Comparison of ENCODE assay signal across 27 cellular contexts in genomic region chr7:55108401-55108800, GRCh38.
DNase-seq lines count a peak whose midpoint lies in the region; ATAC-seq and TF ChIP-seq lines count a peak whose summit lies in the region.
"Had no signal": no experiment of that assay in that cellular context is flagged by ENCODE, and none has a peak within 500 bp of the region (broad histone marks: within the 10 kb centered on the region; RNA-seq: fewer than 3 reads in every experiment).

No MANE protein-coding gene starts in this region.

- POLR2A ChIA-PET in PC-9 (lab: Charles Lee; ENCODE audit: unreplicated experiment): interaction anchor here (0.8 kb wide), 1 partner anchor 33 kb away, joined by 3 read pairs; no protein-coding TSS in a partner anchor

- H3K27me3 ChIP-seq in PC-9 (ENCODE audit: insufficient read depth, low read depth) (no peaks in the 10 kb centered on the region), breast epithelium (no peaks in the 10 kb centered on the region)
- H3K27me3 ChIP-seq: BE2C, thyroid gland had no signal

- peaks cover 40% of the 10 kb centered on the region for H3K36me3 ChIP-seq in PC-9 (ENCODE audit: low read depth)
- H3K36me3 ChIP-seq in breast epithelium: no peaks in the 10 kb centered on the region
- H3K36me3 ChIP-seq: thyroid gland had no signal

- H3K4me1 ChIP-seq in PC-9 (replicated peaks; ENCODE audit: insufficient read depth): peaks cover 51% of the 10 kb centered on the region
- H3K4me1 ChIP-seq in breast epithelium: peaks cover 0 to 24% of the 10 kb centered on the region in 2 donors

- TF ChIP-seq CTCF in AG10803 (conservative IDR thresholded peaks at IDR 0.05; ENCODE audit: low read length) (no peak), PC-9 (conservative IDR thresholded peaks at IDR 0.05) (no peak), breast epithelium (IDR thresholded peaks at IDR 0.05) (no peak), mesothelial cell of epicardium (IDR thresholded peaks at IDR 0.05; ENCODE audit: unreplicated experiment) (no peak)

- peak overlapping the region; percentile 45 for H3K4me2 ChIP-seq in PC-9

- no peak for TF ChIP-seq POLR2A in breast epithelium (IDR thresholded peaks at IDR 0.05)

- peak overlapping the region; percentile 54 for H3K27ac ChIP-seq in PC-9
- H3K27ac ChIP-seq in breast epithelium: peak overlapping the region; percentile 53 to 64
- H3K27ac ChIP-seq: thyroid gland had no signal

- H3K9me3 ChIP-seq in PC-9 (ENCODE audit: insufficient read depth, low read depth) (no peaks in the 10 kb centered on the region), breast epithelium (no peaks in the 10 kb centered on the region)
- H3K9me3 ChIP-seq: BE2C, thyroid gland had no signal

- no peak overlapping the region for H2AFZ ChIP-seq in PC-9

- no TSS peak for BruUV-seq in PC-9 (replicated peaks; lab: Mats Ljungman, UMichigan)

- no peak for ATAC-seq in activated T-helper 17 cell treated with anti-CD3 and anti-CD28 coated beads, Interleukin-2, amount 50 U/mL, for 72 hours (replicated peaks)
- ATAC-seq in GM21381 (IDR thresholded peaks at IDR 0.05; ENCODE audit: unreplicated experiment): no peak
- ATAC-seq in HG03342 (IDR thresholded peaks at IDR 0.05; ENCODE audit: unreplicated experiment): no peak
- ATAC-seq: activated CD8-positive, alpha-beta memory T cell treated with anti-CD3 and anti-CD28 coated beads, Interleukin-2, amount 10 ng/mL, durations not matched to agents 7 days and 5 days; activated T-cell treated with anti-CD3 and anti-CD28 coated beads, Interleukin-2, amount 50 U/mL, for 72 hours; natural killer cell; stimulated activated naive CD8-positive, alpha-beta T cell treated with anti-CD3 and anti-CD28 coated beads, Interleukin-15, amount 100 ng/mL, for 72 hours had no signal

- no peak overlapping the region for H3K4me3 Mint-ChIP-seq in mesothelial cell of epicardium
- no peak overlapping the region for H3K4me3 Mint-ChIP-seq in activated T-helper 17 cell treated with anti-CD3 and anti-CD28 coated beads, Interleukin-2, amount 50 U/mL, for 72 hours
- H3K4me3 Mint-ChIP-seq: activated CD8-positive, alpha-beta memory T cell treated with anti-CD3 and anti-CD28 coated beads, Interleukin-2, amount 10 ng/mL, durations not matched to agents 7 days and 5 days; activated naive CD4-positive, alpha-beta T cell treated with anti-CD3 and anti-CD28 coated beads for 36 hours; activated T-cell treated with anti-CD3 and anti-CD28 coated beads, Interleukin-2, amount 50 U/mL, for 72 hours; natural killer cell; stimulated activated naive CD8-positive, alpha-beta T cell treated with anti-CD3 and anti-CD28 coated beads, Interleukin-15, amount 100 ng/mL, for 72 hours had no signal

- H3K27ac Mint-ChIP-seq in mesothelial cell of epicardium: peak overlapping the region; percentile 87
- H3K27ac Mint-ChIP-seq in activated T-helper 17 cell treated with anti-CD3 and anti-CD28 coated beads, Interleukin-2, amount 50 U/mL, for 72 hours: no peak overlapping the region
- H3K27ac Mint-ChIP-seq: activated CD8-positive, alpha-beta memory T cell treated with anti-CD3 and anti-CD28 coated beads, Interleukin-2, amount 10 ng/mL, durations not matched to agents 7 days and 5 days; activated naive CD4-positive, alpha-beta T cell treated with anti-CD3 and anti-CD28 coated beads for 36 hours; activated T-cell treated with anti-CD3 and anti-CD28 coated beads, Interleukin-2, amount 50 U/mL, for 72 hours; natural killer cell; stimulated activated naive CD8-positive, alpha-beta T cell treated with anti-CD3 and anti-CD28 coated beads, Interleukin-15, amount 100 ng/mL, for 72 hours had no signal

- H3K9me2 ChIP-seq in PC-9 (ENCODE audit: insufficient read depth): no peaks in the 10 kb centered on the region

- peaks cover 86% of the 10 kb centered on the region for H3F3A ChIP-seq in PC-9 (ENCODE audit: insufficient read depth, low read depth)

- no peaks in the 10 kb centered on the region for H3K27me3 Mint-ChIP-seq in mesothelial cell of epicardium (ENCODE audit: low read depth)
- H3K27me3 Mint-ChIP-seq in activated T-helper 17 cell treated with anti-CD3 and anti-CD28 coated beads, Interleukin-2, amount 50 U/mL, for 72 hours: peaks cover 28% of the 10 kb centered on the region

- H3K36me3 Mint-ChIP-seq in mesothelial cell of epicardium: no peaks in the 10 kb centered on the region
- no peaks in the 10 kb centered on the region for H3K36me3 Mint-ChIP-seq in activated T-helper 17 cell treated with anti-CD3 and anti-CD28 coated beads, Interleukin-2, amount 50 U/mL, for 72 hours (ENCODE audit: low read depth)
- H3K36me3 Mint-ChIP-seq: activated CD8-positive, alpha-beta memory T cell treated with anti-CD3 and anti-CD28 coated beads, Interleukin-2, amount 10 ng/mL, durations not matched to agents 7 days and 5 days; natural killer cell had no signal

- intact Hi-C loops in PC-9 (cut with micrococcal nuclease; ENCODE audit: unreplicated experiment): loop anchor here (2.0 kb wide), 1 partner anchor 22 kb away; no protein-coding TSS in a partner anchor
- intact Hi-C loops in breast epithelium (cut with DNase I; ENCODE audit: low total_unique reads): no loop called here

- H3K4me1 Mint-ChIP-seq in mesothelial cell of epicardium: peaks cover 68% of the 10 kb centered on the region
- H3K4me1 Mint-ChIP-seq in activated T-helper 17 cell treated with anti-CD3 and anti-CD28 coated beads, Interleukin-2, amount 50 U/mL, for 72 hours: peaks cover 4% of the 10 kb centered on the region
- H3K4me1 Mint-ChIP-seq: activated CD8-positive, alpha-beta memory T cell treated with anti-CD3 and anti-CD28 coated beads, Interleukin-2, amount 10 ng/mL, durations not matched to agents 7 days and 5 days had no signal

- peaks cover 22% of the 10 kb centered on the region for H4K20me1 ChIP-seq in PC-9 (ENCODE audit: insufficient read depth)

- H3K9me3 Mint-ChIP-seq in mesothelial cell of epicardium: no peaks in the 10 kb centered on the region
- H3K9me3 Mint-ChIP-seq in activated T-helper 17 cell treated with anti-CD3 and anti-CD28 coated beads, Interleukin-2, amount 50 U/mL, for 72 hours: no peaks in the 10 kb centered on the region
- H3K9me3 Mint-ChIP-seq: activated naive CD4-positive, alpha-beta T cell treated with anti-CD3 and anti-CD28 coated beads for 36 hours; activated T-cell treated with anti-CD3 and anti-CD28 coated beads, Interleukin-2, amount 50 U/mL, for 72 hours; natural killer cell; stimulated activated naive CD8-positive, alpha-beta T cell treated with anti-CD3 and anti-CD28 coated beads, Interleukin-15, amount 100 ng/mL, for 72 hours had no signal

- CTCF ChIA-PET in PC-9 (lab: Charles Lee): no interaction called here

- H3K4me3 ChIP-seq in AG10803 (ENCODE audit: low read length) (no peak overlapping the region), PC-9 (no peak overlapping the region), breast epithelium (no peak overlapping the region)
- H3K4me3 ChIP-seq: thyroid gland had no signal

- peaks cover 99% of the 10 kb centered on the region for H3K79me2 ChIP-seq in PC-9 (ENCODE audit: low read depth)

- DNase-seq in AG10803 (ENCODE audit: low read depth) (peak; percentile 36), PC-9 (no peak), breast epithelium (ENCODE audit: low spot score in 2 of 2) (no peak), mesothelial cell of epicardium (ENCODE audit: low spot score in 2 of 2, unreplicated experiment in 2 of 2) (no peak), T-helper 9 cell (no peak)
- DNase-seq: activated CD4-positive, alpha-beta T cell treated with anti-CD3 and anti-CD28 coated beads, Interleukin-2, amount 50 U/mL, for 1 hour; activated CD8-positive, alpha-beta memory T cell treated with anti-CD3 and anti-CD28 coated beads, Interleukin-2, amount 10 ng/mL, durations not matched to agents 7 days and 5 days; activated naive CD4-positive, alpha-beta T cell treated with anti-CD3 and anti-CD28 coated beads for 36 hours; activated T-cell treated with anti-CD3 and anti-CD28 coated beads, Interleukin-2, amount 50 U/mL, for 72 hours; BE2C; central memory CD4-positive, alpha-beta T cell; dermis blood vessel endothelial cell; DMS153; KG1; kidney; natural killer cell; NCI-H1436 treated with DMSO at 0.1 percent for 48 hours; NCI-H774; SHP77; stimulated activated CD8-positive, alpha-beta memory T cell treated with anti-CD3 and anti-CD28 coated beads, Interleukin-4, amount 100 ng/mL, for 48 hours; stimulated activated naive CD8-positive, alpha-beta T cell treated with anti-CD3 and anti-CD28 coated beads, Interleukin-15, amount 100 ng/mL, for 72 hours; SW 1271; T1000; thyroid gland had no signal
